In genomic region chr5:60634054-60634453, GRCh38 we compare ENCODE assay signal across 1 cellular context.
TF ChIP-seq lines count a peak whose summit lies in the region.

No MANE protein-coding gene starts in this region.

TF ChIP-seq in HepG2, 621 proteins besides CTCF, POLR2A, EP300 and RAD21 (continued from another document):
- no peak for TF ChIP-seq ZNF749 (CRISPR knock-in tag; IDR thresholded peaks at IDR 0.05; ENCODE audit: borderline replicate concordance)
- TF ChIP-seq ZBTB3 (CRISPR knock-in tag; IDR thresholded peaks at IDR 0.05; ENCODE audit: borderline replicate concordance, low read depth), result no peak
- TF ChIP-seq, protein P1, sequence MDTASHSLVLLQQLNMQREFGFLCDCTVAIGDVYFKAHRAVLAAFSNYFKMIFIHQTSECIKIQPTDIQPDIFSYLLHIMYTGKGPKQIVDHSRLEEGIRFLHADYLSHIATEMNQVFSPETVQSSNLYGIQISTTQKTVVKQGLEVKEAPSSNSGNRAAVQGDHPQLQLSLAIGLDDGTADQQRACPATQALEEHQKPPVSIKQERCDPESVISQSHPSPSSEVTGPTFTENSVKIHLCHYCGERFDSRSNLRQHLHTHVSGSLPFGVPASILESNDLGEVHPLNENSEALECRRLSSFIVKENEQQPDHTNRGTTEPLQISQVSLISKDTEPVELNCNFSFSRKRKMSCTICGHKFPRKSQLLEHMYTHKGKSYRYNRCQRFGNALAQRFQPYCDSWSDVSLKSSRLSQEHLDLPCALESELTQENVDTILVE (CRISPR knock-in tag; IDR thresholded peaks at IDR 0.05), result no peak
- no peak for TF ChIP-seq HOXD1 (CRISPR knock-in tag; IDR thresholded peaks at IDR 0.05)
- no peak for TF ChIP-seq ARNTL (CRISPR knock-in tag; IDR thresholded peaks at IDR 0.05)
- no peak for TF ChIP-seq HDAC2 (CRISPR knock-in tag; IDR thresholded peaks at IDR 0.05)
- no peak for TF ChIP-seq ZNF121 (CRISPR knock-in tag; IDR thresholded peaks at IDR 0.05)
- TF ChIP-seq, protein P2, sequence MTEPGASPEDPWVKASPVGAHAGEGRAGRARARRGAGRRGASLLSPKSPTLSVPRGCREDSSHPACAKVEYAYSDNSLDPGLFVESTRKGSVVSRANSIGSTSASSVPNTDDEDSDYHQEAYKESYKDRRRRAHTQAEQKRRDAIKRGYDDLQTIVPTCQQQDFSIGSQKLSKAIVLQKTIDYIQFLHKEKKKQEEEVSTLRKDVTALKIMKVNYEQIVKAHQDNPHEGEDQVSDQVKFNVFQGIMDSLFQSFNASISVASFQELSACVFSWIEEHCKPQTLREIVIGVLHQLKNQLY (CRISPR knock-in tag; IDR thresholded peaks at IDR 0.05), result no peak
- no peak for TF ChIP-seq ZNF224 (CRISPR knock-in tag; IDR thresholded peaks at IDR 0.05)
- TF ChIP-seq HOXA5 (CRISPR knock-in tag; IDR thresholded peaks at IDR 0.05), result no peak
- no peak for TF ChIP-seq CREB1 (IDR thresholded peaks at IDR 0.05)
- TF ChIP-seq CREB1 (CRISPR knock-in tag; IDR thresholded peaks at IDR 0.05), result no peak
